In the genomic region with DNA sequence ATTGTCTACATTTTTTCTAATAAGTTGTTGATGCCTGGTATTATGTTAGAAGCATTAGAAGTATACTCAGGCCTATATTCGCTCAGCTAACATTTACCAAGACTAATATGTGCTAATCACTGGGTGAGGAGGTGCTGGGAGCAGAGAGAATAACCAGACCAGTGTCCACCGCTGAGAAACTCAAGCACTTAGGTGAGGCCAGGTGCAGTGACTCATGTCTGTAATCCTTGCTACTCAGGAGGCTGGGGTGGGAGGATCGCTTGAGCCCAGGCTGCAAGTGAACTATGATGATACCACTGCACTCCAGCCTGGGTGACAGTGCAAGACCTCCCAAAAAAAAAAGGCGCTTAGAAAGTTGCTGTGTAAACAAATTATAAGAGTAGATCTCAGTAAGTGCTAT, we compare ENCODE assay signal across 21 cellular contexts.
"Had no signal": no experiment of that assay in that cellular context is flagged by ENCODE, and none has a peak within 500 bp of the region (broad histone marks: within the 10 kb centered on the region; RNA-seq: fewer than 3 reads in every experiment).

No MANE protein-coding gene starts in this region.

- H3K4me3 Mint-ChIP-seq: activated T-helper 1 cell treated with anti-CD3 and anti-CD28 coated beads, Interleukin-12 subunit alpha, Interleukin-12 subunit beta, Interleukin-2, Interleukin-4 antibody, amounts not matched to agents 30 ng/mL and 10 ng/mL and 1 ng/mL, durations not matched to agents 14 hours and 24 hours and 36 hours; memory B cell; stimulated activated naive CD8-positive, alpha-beta T cell treated with anti-CD3 and anti-CD28 coated beads, Interleukin-15, Interleukin-2, amounts not matched to agents 100 ng/mL and 50 ng/mL, for 24 hours had no signal

- H3K4me1 ChIP-seq: gastrocnemius medialis, left lung, prostate gland, testis, upper lobe of right lung had no signal

- H3K27me3 Mint-ChIP-seq: memory B cell; stimulated activated naive CD8-positive, alpha-beta T cell treated with anti-CD3 and anti-CD28 coated beads, Interleukin-15, Interleukin-2, amounts not matched to agents 100 ng/mL and 50 ng/mL, for 24 hours had no signal

- ATAC-seq: activated CD4-positive, CD25-positive, alpha-beta regulatory T cell treated with anti-CD3 and anti-CD28 coated beads, Interleukin-2, amount 50 U/mL, for 24 hours; gastrocnemius medialis; heart left ventricle; left lung; right cardiac atrium; upper lobe of right lung had no signal

- H3K27ac ChIP-seq: epithelial cell of prostate, gastrocnemius medialis, heart left ventricle, left lung, prostate gland, testis, upper lobe of right lung had no signal

- H3K9me3 Mint-ChIP-seq: activated T-helper 1 cell treated with anti-CD3 and anti-CD28 coated beads, Interleukin-12 subunit alpha, Interleukin-12 subunit beta, Interleukin-2, Interleukin-4 antibody, amounts not matched to agents 30 ng/mL and 10 ng/mL and 1 ng/mL, durations not matched to agents 14 hours and 24 hours and 36 hours; memory B cell; stimulated activated naive CD8-positive, alpha-beta T cell treated with anti-CD3 and anti-CD28 coated beads, Interleukin-15, Interleukin-2, amounts not matched to agents 100 ng/mL and 50 ng/mL, for 24 hours had no signal

- H3K27me3 ChIP-seq: gastrocnemius medialis, heart left ventricle, left lung, testis, upper lobe of right lung had no signal

- DNase-seq: activated CD4-positive, alpha-beta T cell treated with anti-CD3 and anti-CD28 coated beads, Interleukin-2, amount 50 U/mL, for 1 hour; activated naive CD4-positive, alpha-beta T cell treated with Interleukin-2 at 50 U/mL for 16 hours; anterior cingulate cortex; effector memory CD4-positive, alpha-beta T cell; gastrocnemius medialis; heart left ventricle; left lung; right cardiac atrium; small intestine; stimulated activated CD4-positive, alpha-beta T cell treated with anti-CD3 and anti-CD28 coated beads, Interleukin-4, amount 100 ng/mL, for 4 hours; stimulated activated CD8-positive, alpha-beta memory T cell treated with anti-CD3 and anti-CD28 coated beads, Interleukin-4, amount 100 ng/mL, for 48 hours; T-helper 1 cell; T1000; testis; upper lobe of right lung had no signal

- H3K4me3 ChIP-seq: gastrocnemius medialis, heart left ventricle, left lung, prostate gland, testis, upper lobe of right lung had no signal

- H3K36me3 ChIP-seq: gastrocnemius medialis, left lung, prostate gland, upper lobe of right lung had no signal

- H3K9me3 ChIP-seq: gastrocnemius medialis, heart left ventricle, left lung, prostate gland, testis, upper lobe of right lung had no signal

- H3K27ac Mint-ChIP-seq: activated T-helper 1 cell treated with anti-CD3 and anti-CD28 coated beads, Interleukin-12 subunit alpha, Interleukin-12 subunit beta, Interleukin-2, Interleukin-4 antibody, amounts not matched to agents 30 ng/mL and 10 ng/mL and 1 ng/mL, durations not matched to agents 14 hours and 24 hours and 36 hours; memory B cell; stimulated activated naive CD8-positive, alpha-beta T cell treated with anti-CD3 and anti-CD28 coated beads, Interleukin-15, Interleukin-2, amounts not matched to agents 100 ng/mL and 50 ng/mL, for 24 hours had no signal
